ENCODE assay signal across 17 cellular contexts in genomic region chr21:31162827-31163226, GRCh38.
DNase-seq lines count a peak whose midpoint lies in the region; ATAC-seq and TF ChIP-seq lines count a peak whose summit lies in the region.
"Had no signal": no experiment of that assay in that cellular context is flagged by ENCODE, and none has a peak within 500 bp of the region (broad histone marks: within the 10 kb centered on the region; RNA-seq: fewer than 3 reads in every experiment).

No MANE protein-coding gene starts in this region.

- 0 out of 2 replicates have a peak, but pooled peaks cover 3% of the 10 kb centered on the region for H3K36me3 ChIP-seq in PC-3 (ENCODE audit: low read depth, low read length)
- H3K36me3 ChIP-seq in esophagus muscularis mucosa, result no peaks in the 10 kb centered on the region
- no peaks in the 10 kb centered on the region for H3K36me3 ChIP-seq in stomach
- H3K36me3 ChIP-seq: gastroesophageal sphincter, spleen had no signal

- peaks cover 65% of the 10 kb centered on the region for H3K4me1 Mint-ChIP-seq in activated CD4-positive, alpha-beta T cell treated with anti-CD3 and anti-CD28 coated beads, Interleukin-2, amount 10 ng/mL, durations not matched to agents 24 days and 14 days

- no peaks in the 10 kb centered on the region for H3F3A ChIP-seq in PC-3 (ENCODE audit: low read length, unreplicated experiment)

- H2AFZ ChIP-seq in PC-3 (ENCODE audit: low read length), result no peak overlapping the region

- POLR2A ChIA-PET in PC-3 (lab: Charles Lee; ENCODE audit: unreplicated experiment), result no interaction called here

- H3K27ac Mint-ChIP-seq in activated CD4-positive, alpha-beta T cell treated with anti-CD3 and anti-CD28 coated beads, Interleukin-2, amount 10 ng/mL, durations not matched to agents 24 days and 14 days, result peak overlapping the region; percentile 19
- H3K27ac Mint-ChIP-seq: nephron had no signal

- 0 out of 2 replicates have a peak overlapping the region, but pooled peaks have one; percentile 9 for H3K4me2 ChIP-seq in PC-3 (ENCODE audit: low read length)
- H3K4me2 ChIP-seq: A549 had no signal

- peak; percentile 97 for ATAC-seq in PC-3
- ATAC-seq in GM19397 (IDR thresholded peaks at IDR 0.05; ENCODE audit: unreplicated experiment), result no peak
- ATAC-seq: A549, gastroesophageal sphincter had no signal

- H3K4me3 ChIP-seq in PC-3 (ENCODE audit: low read length) (no peak overlapping the region), esophagus muscularis mucosa (no peak overlapping the region), stomach (no peak overlapping the region)
- H3K4me3 ChIP-seq: A549, gastroesophageal sphincter, spleen had no signal

- 43% methylated on average over 4 of the region's 4 CpGs for WGBS in esophagus muscularis mucosa
- WGBS in stomach, 5 donors, result 68 to 73% (median 68%) methylated on average over 4 of the region's 4 CpGs

- H3K27me3 Mint-ChIP-seq in activated CD4-positive, alpha-beta T cell treated with anti-CD3 and anti-CD28 coated beads, Interleukin-2, amount 10 ng/mL, durations not matched to agents 24 days and 14 days, result no peaks in the 10 kb centered on the region

- no peak for DNase-seq in activated CD4-positive, alpha-beta T cell treated with anti-CD3 and anti-CD28 coated beads, Interleukin-2, amount 10 ng/mL, durations not matched to agents 24 days and 14 days
- no peak for DNase-seq in activated CD4-positive, alpha-beta T cell treated with anti-CD3 and anti-CD28 coated beads, Interleukin-2, amount 50 U/mL, for 48 hours
- DNase-seq in PC-3 (peak; percentile 68), esophagus muscularis mucosa (ENCODE audit: extremely low spot score) (peak; percentile 8), pons (ENCODE audit: low spot score) (peak; percentile 55), stomach (no peak)
- DNase-seq in activated CD4-positive, alpha-beta T cell treated with anti-CD3 and anti-CD28 coated beads for 1 hour, result no peak
- DNase-seq: H7, kidney, NCI-H510A, RPMI8226, spleen had no signal

- no TSS peak for BruUV-seq in PC-3 (replicated peaks; lab: Mats Ljungman, UMichigan)

- H3K4me1 ChIP-seq in PC-3 (ENCODE audit: insufficient read depth, low read length) (peaks cover 8% of the 10 kb centered on the region; the same call in 1 of the 2 replicates), esophagus muscularis mucosa (peaks cover 0 to 6% (median 3%) of the 10 kb centered on the region in 4 donors), stomach (peaks cover 0 to 4% (median 0%) of the 10 kb centered on the region in 4 donors)
- H3K4me1 ChIP-seq: A549, gastroesophageal sphincter had no signal

- H3K4me3 Mint-ChIP-seq in activated CD4-positive, alpha-beta T cell treated with anti-CD3 and anti-CD28 coated beads, Interleukin-2, amount 10 ng/mL, durations not matched to agents 24 days and 14 days, result no peak overlapping the region

- H3K9ac ChIP-seq in PC-3 (ENCODE audit: low read length), result no peak overlapping the region

- H3K27ac ChIP-seq in PC-3 (ENCODE audit: low read length) (no peak overlapping the region), esophagus muscularis mucosa (replicated peaks in 1 of 4) (no peak overlapping the region), stomach (no peak overlapping the region)
- H3K27ac ChIP-seq: A549, gastroesophageal sphincter, spleen, VCaP had no signal

- CTCF ChIA-PET in PC-3 (lab: Charles Lee), result no interaction called here

- H3K79me2 ChIP-seq in PC-3 (ENCODE audit: low read length), result no peaks in the 10 kb centered on the region

- no peak for TF ChIP-seq CTCF in PC-3 (conservative IDR thresholded peaks at IDR 0.05; ENCODE audit: low read depth, low read length)
- TF ChIP-seq CTCF in esophagus muscularis mucosa (IDR thresholded peaks at IDR 0.05), result no peak
- no peak for TF ChIP-seq CTCF in stomach (IDR thresholded peaks at IDR 0.05)

- H4K20me1 ChIP-seq in PC-3 (ENCODE audit: low read length), result no peaks in the 10 kb centered on the region

- TF ChIP-seq EP300 in esophagus muscularis mucosa (IDR thresholded peaks at IDR 0.05) (no peak), stomach (IDR thresholded peaks at IDR 0.05) (no peak)

- H3K9me2 ChIP-seq in PC-3 (replicated peaks; ENCODE audit: low read length), result no peaks in the 10 kb centered on the region

- TF ChIP-seq POLR2A in esophagus muscularis mucosa (IDR thresholded peaks at IDR 0.05; ENCODE audit: low read depth), result no peak
- no peak for TF ChIP-seq POLR2A in stomach (IDR thresholded peaks at IDR 0.05)

- intact Hi-C loops in activated CD4-positive, alpha-beta T cell treated with anti-CD3 and anti-CD28 coated beads, Interleukin-2, amount 10 ng/mL, durations not matched to agents 24 days and 14 days (cut with micrococcal nuclease), result no loop called here
- intact Hi-C loops in PC-3 (cut with micrococcal nuclease), result no loop called here
- intact Hi-C loops in esophagus muscularis mucosa (cut with DNase I), result no loop called here
- intact Hi-C loops in stomach (cut with DNase I; ENCODE audit: low total_unique reads), result no loop called here

- H3K27me3 ChIP-seq in PC-3 (ENCODE audit: low read length) (no peaks in the 10 kb centered on the region), esophagus muscularis mucosa (no peaks in the 10 kb centered on the region), stomach (no peaks in the 10 kb centered on the region)
- H3K27me3 ChIP-seq: spleen had no signal

- peaks cover 58% of the 10 kb centered on the region for H3K36me3 Mint-ChIP-seq in activated CD4-positive, alpha-beta T cell treated with anti-CD3 and anti-CD28 coated beads, Interleukin-2, amount 10 ng/mL, durations not matched to agents 24 days and 14 days (ENCODE audit: low read depth)

- peaks cover 1% of the 10 kb centered on the region for H3K9me3 Mint-ChIP-seq in activated CD4-positive, alpha-beta T cell treated with anti-CD3 and anti-CD28 coated beads, Interleukin-2, amount 10 ng/mL, durations not matched to agents 24 days and 14 days

- no peaks in the 10 kb centered on the region for H3K9me3 ChIP-seq in PC-3 (ENCODE audit: low read length)
- peaks cover 0 to 5% (median 0%) of the 10 kb centered on the region in 4 donors for H3K9me3 ChIP-seq in esophagus muscularis mucosa
- H3K9me3 ChIP-seq in stomach, result peaks cover 0 to 3% (median 0%) of the 10 kb centered on the region in 4 donors
- H3K9me3 ChIP-seq: A549 had no signal

Comparison
In these comparisons a context has a peak if more than half of its experiments do, and no peak if none do; other contexts are left out.
1. DNase-seq: peak in PC-3 (single experiment), esophagus muscularis mucosa (single experiment) and pons (single experiment); none in activated CD4-positive, alpha-beta T cell treated with anti-CD3 and anti-CD28 coated beads, Interleukin-2, amount 10 ng/mL, durations not matched to agents 24 days and 14 days (single experiment), activated CD4-positive, alpha-beta T cell treated with anti-CD3 and anti-CD28 coated beads, Interleukin-2, amount 50 U/mL, for 48 hours (0 of 2), stomach (single experiment) and activated CD4-positive, alpha-beta T cell treated with anti-CD3 and anti-CD28 coated beads for 1 hour (single experiment).